ENCODE assay signal across 21 cellular contexts in genomic region chr3:146080578-146080977, GRCh38.
"Had no signal": no experiment of that assay in that cellular context is flagged by ENCODE, and none has a peak within 500 bp of the region (broad histone marks: within the 10 kb centered on the region; RNA-seq: fewer than 3 reads in every experiment).

No MANE protein-coding gene starts in this region.

- H3K36me3 Mint-ChIP-seq: memory B cell; natural killer cell; stimulated activated memory B cell treated with anti-CD40 and anti-IgM and Interleukin-4, amounts not matched to agents 10 μg/mL and 1 μg/mL and 100 μg/mL, for 72 hours had no signal

- DNase-seq: dorsolateral prefrontal cortex; effector CD4-positive, alpha-beta T cell; endodermal cell; foreskin fibroblast; heart left ventricle; kidney; natural killer cell; sigmoid colon; spleen; stimulated activated CD4-positive, alpha-beta T cell treated with anti-CD3 and anti-CD28 coated beads, Interleukin-4, amount 100 ng/mL, for 4 hours; stimulated activated naive CD8-positive, alpha-beta T cell treated with anti-CD3 and anti-CD28 coated beads, Interleukin-15, Interleukin-2, amounts not matched to agents 100 U/mL and 50 U/mL, for 24 hours; substantia nigra; testis; tibial artery; upper lobe of left lung had no signal

- H3K9me3 Mint-ChIP-seq: endodermal cell; memory B cell; natural killer cell; neural crest cell; stimulated activated memory B cell treated with anti-CD40 and anti-IgM and Interleukin-4, amounts not matched to agents 10 μg/mL and 1 μg/mL and 100 μg/mL, for 72 hours had no signal

- ATAC-seq: esophagus mucosa; gastroesophageal sphincter; heart left ventricle; left lobe of liver; natural killer cell; stimulated activated memory B cell treated with anti-CD40 and anti-IgM and Interleukin-4, amounts not matched to agents 10 μg/mL and 1 μg/mL and 100 μg/mL, for 72 hours; stimulated activated naive CD8-positive, alpha-beta T cell treated with anti-CD3 and anti-CD28 coated beads, Interleukin-15, Interleukin-2, amounts not matched to agents 100 U/mL and 50 U/mL, for 24 hours had no signal

- H3K4me1 Mint-ChIP-seq: endodermal cell; memory B cell; natural killer cell; stimulated activated memory B cell treated with anti-CD40 and anti-IgM and Interleukin-4, amounts not matched to agents 10 μg/mL and 1 μg/mL and 100 μg/mL, for 72 hours had no signal

- H3K27me3 Mint-ChIP-seq: memory B cell; stimulated activated memory B cell treated with anti-CD40 and anti-IgM and Interleukin-4, amounts not matched to agents 10 μg/mL and 1 μg/mL and 100 μg/mL, for 72 hours had no signal

- H3K4me3 Mint-ChIP-seq: endodermal cell; memory B cell; natural killer cell; neural crest cell; stimulated activated memory B cell treated with anti-CD40 and anti-IgM and Interleukin-4, amounts not matched to agents 10 μg/mL and 1 μg/mL and 100 μg/mL, for 72 hours had no signal

- H3K27ac Mint-ChIP-seq: endodermal cell; memory B cell; natural killer cell; stimulated activated memory B cell treated with anti-CD40 and anti-IgM and Interleukin-4, amounts not matched to agents 10 μg/mL and 1 μg/mL and 100 μg/mL, for 72 hours had no signal
